ENCODE assay signal across 10 cellular contexts in genomic region chr10:62332406-62332805, GRCh38. TPM values are rescaled to one million over a fixed set of nuclear protein-coding genes. Genes with fewer than 3 reads are reported as not detected.
"Had no signal": no experiment of that assay in that cellular context is flagged by ENCODE, and none has a peak within 500 bp of the region (broad histone marks: within the 10 kb centered on the region; RNA-seq: fewer than 3 reads in every experiment).

No MANE protein-coding gene starts in this region.

- H3K4me3 Mint-ChIP-seq: H9, HFFc6 had no signal

- H3K4me2 ChIP-seq: KMS-11 had no signal

- H3K4me3 ChIP-seq: GM23248 had no signal

- H2AFZ ChIP-seq: GM23248 had no signal

- DNase-seq: GM23248, GOT3, H9, HCEC 1CT, HFFc6, IMR-90, Karpas-422, KBM-7 had no signal

- H3K9ac ChIP-seq: GM23248, KMS-11 had no signal

- H3K27ac Mint-ChIP-seq: H9, HFFc6 had no signal

- H3K4me1 Mint-ChIP-seq: H9 had no signal

- H3K27ac ChIP-seq: GM23248, KMS-11 had no signal

RNA-seq across cellular contexts. Expression of gene ZNF365, which starts 41.8 kb away (rescaled TPM):
- total RNA-seq: HT-29 had no signal
